19 cellular contexts compared by ENCODE assay signal in the genomic region with DNA sequence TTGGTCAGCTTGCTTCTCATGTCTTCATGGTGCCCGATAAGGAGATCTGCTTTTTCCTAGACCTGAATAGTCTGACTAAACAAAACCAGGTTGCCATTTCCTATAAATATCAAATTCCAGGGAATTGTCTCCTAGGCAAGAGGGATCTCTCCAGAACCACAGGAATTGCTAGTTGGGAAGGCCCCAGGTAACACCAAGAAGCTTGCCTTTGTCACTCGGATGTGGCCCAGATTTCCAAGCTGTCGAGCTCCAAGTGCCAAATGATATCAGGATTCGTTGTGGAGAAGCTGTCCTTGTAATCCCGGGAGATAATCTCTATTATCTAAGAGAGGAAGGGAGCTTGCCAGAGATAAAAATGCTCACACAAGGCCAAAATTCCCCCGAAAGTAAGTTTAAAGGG.
"Had no signal": no experiment of that assay in that cellular context is flagged by ENCODE, and none has a peak within 500 bp of the region (broad histone marks: within the 10 kb centered on the region; RNA-seq: fewer than 3 reads in every experiment).

No MANE protein-coding gene starts in this region.

- ATAC-seq: activated CD8-positive, alpha-beta T cell treated with anti-CD3 and anti-CD28 coated beads for 36 hours; activated T-helper 17 cell treated with anti-CD3 and anti-CD28 coated beads, Interleukin-2, amount 50 U/mL, for 72 hours; left lung; sciatic nerve had no signal

- DNase-seq: activated B cell treated with CpG ODN at 0.5 μM for 24 hours; activated CD4-positive, alpha-beta T cell treated with anti-CD3 and anti-CD28 coated beads for 48 hours; activated CD8-positive, alpha-beta T cell treated with anti-CD3 and anti-CD28 coated beads for 36 hours; activated naive CD4-positive, alpha-beta T cell treated with Interleukin-2 at 50 U/mL for 16 hours; activated naive CD8-positive, alpha-beta T cell treated with anti-CD3 and anti-CD28 coated beads, Interleukin-2, amount 10 ng/mL, durations not matched to agents 7 days and 5 days; activated T-cell treated with anti-CD3 and anti-CD28 coated beads, Interleukin-2, amount 50 U/mL, for 1 hour; amygdala; brain microvascular endothelial cell; central memory CD4-positive, alpha-beta T cell; cortex of kidney; hypothalamus; kidney; left lung; midbrain; stimulated activated CD4-positive, alpha-beta T cell treated with anti-CD3 and anti-CD28 coated beads, Interleukin-4, amount 100 ng/mL, for 1 hour; stomach; testis had no signal
